In the genomic region with DNA sequence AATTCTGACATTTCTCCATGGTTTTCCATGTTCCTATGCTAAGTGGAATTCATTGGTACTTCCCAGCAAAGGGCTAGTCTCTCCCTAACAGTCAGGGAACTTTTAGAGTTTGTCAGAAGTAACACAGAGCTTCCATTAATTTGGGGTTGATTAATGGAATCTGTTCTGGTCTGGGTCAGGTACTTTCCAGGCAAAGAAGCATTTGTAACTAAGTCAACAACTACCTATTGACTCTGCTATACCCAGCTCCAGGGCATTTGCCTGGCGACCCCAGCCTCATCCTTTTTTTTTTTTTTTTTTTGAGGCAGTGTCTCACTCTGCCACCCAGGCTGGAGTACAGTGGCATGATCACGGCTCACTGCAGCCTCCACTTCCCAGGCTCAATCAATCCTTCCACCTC, we compare ENCODE assay signal across 17 cellular contexts. TPM values are rescaled to one million over a fixed set of nuclear protein-coding genes. Genes with fewer than 3 reads are reported as not detected.
DNase-seq lines count a peak whose midpoint lies in the region; ATAC-seq, FAIRE-seq and TF ChIP-seq lines count a peak whose summit lies in the region.
"Had no signal": no experiment of that assay in that cellular context is flagged by ENCODE, and none has a peak within 500 bp of the region (broad histone marks: within the 10 kb centered on the region; RNA-seq: fewer than 3 reads in every experiment).

No MANE protein-coding gene starts in this region.

- no peak overlapping the region for H2AFZ ChIP-seq in GM12878 (ENCODE audit: control insufficient read depth, low read depth, low read length)

- no peak for TF ChIP-seq CTCF in GM12878 (IDR thresholded peaks at IDR 0.05 in 2 of 3, conservative IDR thresholded peaks at IDR 0.05 in 1 of 3; ENCODE audit: control insufficient read depth in 2 of 3, extremely low read depth in 1 of 3, insufficient read depth in 1 of 3, low read depth in 3 of 3, low read length in 3 of 3)
- TF ChIP-seq CTCF in prostate gland (IDR thresholded peaks at IDR 0.05), result no peak
- no peak for TF ChIP-seq CTCF in upper lobe of left lung (IDR thresholded peaks at IDR 0.05)

- H3K27me3 ChIP-seq in GM12878 (replicated peaks in 1 of 2; ENCODE audit: control insufficient read depth in 2 of 2, insufficient read depth in 2 of 2, low read length in 1 of 2) (no peaks in the 10 kb centered on the region), layer of hippocampus (ENCODE audit: control insufficient read depth, insufficient read depth, low read length) (no peaks in the 10 kb centered on the region), prostate gland (replicated peaks; ENCODE audit: insufficient read depth) (no peaks in the 10 kb centered on the region), upper lobe of left lung (no peaks in the 10 kb centered on the region)
- H3K27me3 ChIP-seq: suprapubic skin had no signal

- peaks cover 12% of the 10 kb centered on the region for H3K4me1 ChIP-seq in GM12878 (ENCODE audit: control insufficient read depth, insufficient read depth, low read length)
- peaks cover 32% of the 10 kb centered on the region for H3K4me1 ChIP-seq in prostate gland (replicated peaks)
- peaks cover 0 to 11% (median 5%) of the 10 kb centered on the region in 4 donors for H3K4me1 ChIP-seq in upper lobe of left lung

- SMC1A ChIA-PET in GM12878 (lab: Charles Lee; ENCODE audit: uncharacterized antibody, unreplicated experiment), result interaction anchor here (1.4 kb wide), 1 partner anchor 9 kb away, joined by 5 read pairs; no protein-coding TSS in a partner anchor

- H3K9ac ChIP-seq in GM12878 (ENCODE audit: control insufficient read depth, insufficient read depth, low read length), result no peak overlapping the region

- BruUV-seq in GM12878 (replicated peaks; lab: Mats Ljungman, UMichigan), result no TSS peak

- POLR2A ChIA-PET in GM12878 (lab: Charles Lee), result interaction anchor here (1.0 kb wide), 1 partner anchor 13 kb away, joined by 5 read pairs; no protein-coding TSS in a partner anchor

- 67% methylated on average over 2 of the region's 2 CpGs for WGBS in GM12878 (ENCODE audit: insufficient coverage, insufficient replicate concordance, low lambda C conversion rate, missing lambda C conversion rate)
- 55% methylated on average over 2 of the region's 2 CpGs for WGBS in prostate gland
- WGBS in upper lobe of left lung, 2 donors, result 85 to 93% methylated on average over 2 of the region's 2 CpGs

- H3K36me3 ChIP-seq in GM12878 (ENCODE audit: control insufficient read depth in 2 of 2, insufficient read depth in 2 of 2, low read length in 1 of 2) (no peaks in the 10 kb centered on the region), prostate gland (no peaks in the 10 kb centered on the region), upper lobe of left lung (no peaks in the 10 kb centered on the region)
- H3K36me3 ChIP-seq: suprapubic skin had no signal

- no peak for FAIRE-seq in GM12878 (lab: Jason Lieb, UNC)
- FAIRE-seq: RCC 7860 had no signal

- no peak overlapping the region for H3K4me2 ChIP-seq in GM12878 (ENCODE audit: control insufficient read depth, insufficient read depth)

- in situ Hi-C loops in GM12878 (cut with MboI), result no loop called here

- H3K79me2 ChIP-seq in GM12878 (ENCODE audit: control insufficient read depth, insufficient read depth, low read length), result no peaks in the 10 kb centered on the region

- TF ChIP-seq POLR2A in GM12878 (IDR thresholded peaks at IDR 0.05; ENCODE audit: low read depth, low read length) (no peak), prostate gland (IDR thresholded peaks at IDR 0.05) (no peak), upper lobe of left lung (IDR thresholded peaks at IDR 0.05) (no peak)

- RAD21 ChIA-PET in GM12878 (lab: Charles Lee; ENCODE audit: unreplicated experiment), result interaction anchor here (1.0 kb wide), 1 partner anchor 51 kb away, joined by 3 read pairs; no protein-coding TSS in a partner anchor

- TF ChIP-seq EP300 in GM12878 (IDR thresholded peaks at IDR 0.05; ENCODE audit: borderline replicate concordance in 1 of 2, control insufficient read depth in 1 of 2, low read depth in 2 of 2, low read length in 2 of 2) (no peak), upper lobe of left lung (IDR thresholded peaks at IDR 0.05) (no peak)

- TF ChIP-seq RAD21 in GM12878 (IDR thresholded peaks at IDR 0.05; ENCODE audit: insufficient read depth, low read depth, low read length), result no peak

- H3K27ac ChIP-seq in GM12878 (ENCODE audit: control insufficient read depth, insufficient read depth) (no peak overlapping the region), layer of hippocampus (ENCODE audit: low read depth, low read length) (peak overlapping the region; percentile 6), prostate gland (peak overlapping the region; percentile 77 to 84), upper lobe of left lung (no peak overlapping the region)
- H3K27ac ChIP-seq: suprapubic skin had no signal

- peak; percentile 36 for DNase-seq in DMS53 treated with DMSO at 0.1 percent for 48 hours (lab: John Stamatoyannopoulos, UW; ENCODE audit: unreplicated experiment)
- DNase-seq in GM12878 (ENCODE audit: low read depth, low spot score), result no peak
- DNase-seq in prostate gland (ENCODE audit: low spot score), result no peak
- DNase-seq in effector CD8-positive, alpha-beta T cell (lab: John Stamatoyannopoulos, UW), result no peak
- no peak for DNase-seq in upper lobe of left lung
- DNase-seq: activated CD4-positive, alpha-beta memory T cell treated with anti-CD3 and anti-CD28 coated beads for 36 hours; activated T-cell treated with anti-CD3 and anti-CD28 coated beads, Interleukin-2, amount 50 U/mL, for 1 hour; GOT3; NCI-H1092; NCI-H2107; stimulated activated CD4-positive, alpha-beta T cell treated with anti-CD3 and anti-CD28 coated beads, Interleukin-2, amount 100 ng/mL, for 48 hours had no signal

- ATAC-seq in GM12878 (peak; percentile 8; the same call in 1 of the 3 replicates), HG03135 (IDR thresholded peaks at IDR 0.05; ENCODE audit: unreplicated experiment) (no peak), upper lobe of left lung (ENCODE audit: low FRiP score in 2 of 2) (no peak), GM21515 (IDR thresholded peaks at IDR 0.05; ENCODE audit: unreplicated experiment) (no peak)
- ATAC-seq: natural killer cell treated with Interleukin-12 subunit alpha and Interleukin-12 subunit beta and Interleukin-15 and Interleukin-18, amount 100 ng/mL, for 72 hours had no signal

- no peaks in the 10 kb centered on the region for H4K20me1 ChIP-seq in GM12878 (ENCODE audit: control insufficient read depth, insufficient read depth)

- H3K4me3 ChIP-seq in GM12878 (no peak overlapping the region), prostate gland (no peak overlapping the region), upper lobe of left lung (no peak overlapping the region)
- H3K4me3 ChIP-seq: suprapubic skin had no signal

- intact Hi-C loops in GM12878 (cut with micrococcal nuclease; ENCODE audit: unreplicated experiment), result no loop called here
- intact Hi-C loops in prostate gland (cut with DNase I), result no loop called here

- CTCF ChIA-PET in GM12878 (lab: Yijun Ruan, JAX), result interaction anchor here (0.6 to 2.9 kb wide), 4 partner anchors 21 to 296 kb away, joined by 3 to 9 read pairs (median 3); a partner anchor contains a TSS

- no peaks in the 10 kb centered on the region for H3K9me3 ChIP-seq in GM12878 (replicated peaks; ENCODE audit: control insufficient read depth, insufficient read depth, low read length)
- no peaks in the 10 kb centered on the region for H3K9me3 ChIP-seq in prostate gland
- H3K9me3 ChIP-seq in upper lobe of left lung, result no peaks in the 10 kb centered on the region
- H3K9me3 ChIP-seq: suprapubic skin had no signal

TF ChIP-seq in GM12878, 131 proteins besides CTCF, POLR2A, EP300 and RAD21 (continues in another document):
- no peak for TF ChIP-seq TCF3 (IDR thresholded peaks at IDR 0.05; ENCODE audit: borderline replicate concordance, insufficient read depth, low read depth, low read length)
- TF ChIP-seq, protein P1, sequence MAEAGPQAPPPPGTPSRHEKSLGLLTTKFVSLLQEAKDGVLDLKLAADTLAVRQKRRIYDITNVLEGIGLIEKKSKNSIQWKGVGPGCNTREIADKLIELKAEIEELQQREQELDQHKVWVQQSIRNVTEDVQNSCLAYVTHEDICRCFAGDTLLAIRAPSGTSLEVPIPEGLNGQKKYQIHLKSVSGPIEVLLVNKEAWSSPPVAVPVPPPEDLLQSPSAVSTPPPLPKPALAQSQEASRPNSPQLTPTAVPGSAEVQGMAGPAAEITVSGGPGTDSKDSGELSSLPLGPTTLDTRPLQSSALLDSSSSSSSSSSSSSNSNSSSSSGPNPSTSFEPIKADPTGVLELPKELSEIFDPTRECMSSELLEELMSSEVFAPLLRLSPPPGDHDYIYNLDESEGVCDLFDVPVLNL (IDR thresholded peaks at IDR 0.05; ENCODE audit: low read depth, low read length), result no peak
- TF ChIP-seq SMAD5 (IDR thresholded peaks at IDR 0.05; ENCODE audit: low read depth), result no peak
- no peak for TF ChIP-seq CREB1 (IDR thresholded peaks at IDR 0.05; ENCODE audit: low read depth)
- TF ChIP-seq STAT1 (conservative IDR thresholded peaks at IDR 0.05), result no peak
- TF ChIP-seq IKZF1 (conservative IDR thresholded peaks at IDR 0.05), result peak; percentile 37

RNA-seq across cellular contexts. Expression of gene ELAPOR1, which starts 37.7 kb away (rescaled TPM):
- 0.56 and 1.3 TPM in 2 replicates for total RNA-seq in GM12878 (2013; cell fraction: nucleolus; rRNA removed)
- total RNA-seq in GM12878 (2014; rRNA removed) (0.05 TPM in 1 of 2 replicates, not detected in the other), GM12878 (2014; rRNA removed; fragmentation: Illumina TruSeq; extraction: Trizol) (0.05 and 0.18 TPM in 2 replicates), GM12878 (2021) (0.21 TPM in 1 of 2 replicates, not detected in the other), prostate gland (100 to 1,000 TPM; 102 to 621 TPM), upper lobe of left lung (10 to 100 TPM; 14.7 to 49.3 (median 24.4) TPM)
- not detected for polyA plus RNA-seq in GM12878 (2011; ENCODE audit: low read depth)
- polyA plus RNA-seq in GM12878 (2011; rRNA removed) (1.2 and 2.1 TPM in 2 replicates), GM12878 (2014; fragmentation: Illumina TruSeq; extraction: Trizol) (0.07 and 0.10 TPM in 2 replicates), GM12878 (2014; fragmentation: Nextera tagmentation; extraction: Ambion mirVana) (under 1 TPM; 0.04 to 0.24 TPM), GM12878 (2014; rRNA removed) (0.05 and 0.06 TPM in 2 replicates), GM12878 (2016; fragmentation: Nextera tagmentation; extraction: Ambion mirVana) (under 1 TPM in 1 of 2 experiments, not detected in 1; 0.47 TPM)
- 2.2 and 2.8 TPM in 2 replicates for polyA plus RNA-seq in GM12878 (2011; cell fraction: cytosol; rRNA removed)
- 4.0 and 5.8 TPM in 2 replicates for polyA plus RNA-seq in GM12878 (2011; cell fraction: nucleus; rRNA removed)
- polyA plus RNA-seq in GM12878 (2012), result 0.08 TPM in 1 of 2 replicates, not detected in the other
- polyA minus RNA-seq in GM12878 (2011; rRNA and poly(A)+ RNA removed), result 2.7 and 3.7 TPM in 2 replicates
- 1.0 and 1.7 TPM in 2 replicates for polyA minus RNA-seq in GM12878 (2011; cell fraction: cytosol; rRNA and poly(A)+ RNA removed)
- 1.1 and 1.3 TPM in 2 replicates for polyA minus RNA-seq in GM12878 (2011; cell fraction: nucleus; rRNA and poly(A)+ RNA removed)

Comparison
In these comparisons a context has a peak if more than half of its experiments do, and no peak if none do; other contexts are left out.
1. H3K27ac ChIP-seq: peak in layer of hippocampus (single experiment) and prostate gland (2 of 2); none in GM12878 (single experiment) and upper lobe of left lung (0 of 4).
2. RNA of gene ELAPOR1, which starts 37.7 kb away (total RNA-seq): 102 to 621 TPM in prostate gland and 14.7 to 49.3 TPM in upper lobe of left lung; 0.05 to 1.3 TPM in GM12878; every median in the first group is over 4 times any median in the second.